8 cellular contexts compared by ENCODE assay signal in genomic region chr17:68455756-68456528, GRCh38. TPM values are rescaled to one million over a fixed set of nuclear protein-coding genes. Genes with fewer than 3 reads are reported as not detected.
A peak's percentile ranks its signal among the peaks of the same experiment; 100 is the strongest.
DNase-seq lines count a peak whose midpoint lies in the region; ATAC-seq and TF ChIP-seq lines count a peak whose summit lies in the region.

No MANE protein-coding gene starts in this region.

- peak overlapping the region; percentile 55 for H3K4me3 ChIP-seq in NB4 (ENCODE audit: low read depth, low read length)

- ATAC-seq in activated naive CD8-positive, alpha-beta T cell treated with anti-CD3 and anti-CD28 coated beads, Interleukin-2, amount 50 U/mL, for 24 hours: no peak
- no peak for ATAC-seq in stimulated activated naive B cell treated with anti-CD40 and anti-IgM and Interleukin-4, amounts not matched to agents 10 μg/mL and 1 μg/mL and 100 μg/mL, for 72 hours (replicated peaks)
- ATAC-seq in HG02571 (IDR thresholded peaks at IDR 0.05; ENCODE audit: unreplicated experiment): no peak
- no peak for ATAC-seq in GM19467 (IDR thresholded peaks at IDR 0.05; ENCODE audit: unreplicated experiment)
- no peak for ATAC-seq in HG03378 (IDR thresholded peaks at IDR 0.05; ENCODE audit: unreplicated experiment)

- H3K9me3 Mint-ChIP-seq in activated naive CD8-positive, alpha-beta T cell treated with anti-CD3 and anti-CD28 coated beads, Interleukin-2, amount 50 U/mL, for 24 hours: no peaks in the 10 kb centered on the region
- no peaks in the 10 kb centered on the region for H3K9me3 Mint-ChIP-seq in immature natural killer cell
- no peaks in the 10 kb centered on the region for H3K9me3 Mint-ChIP-seq in stimulated activated naive B cell treated with anti-CD40 and anti-IgM and Interleukin-4, amounts not matched to agents 10 μg/mL and 1 μg/mL and 100 μg/mL, for 72 hours

- TF ChIP-seq CTCF in NB4 (IDR thresholded peaks at IDR 0.05; ENCODE audit: low read depth, low read length): no peak

- H3K4me1 Mint-ChIP-seq in activated naive CD8-positive, alpha-beta T cell treated with anti-CD3 and anti-CD28 coated beads, Interleukin-2, amount 50 U/mL, for 24 hours: peaks cover 48% of the 10 kb centered on the region
- peaks cover 68 to 74% of the 10 kb centered on the region in 2 donors for H3K4me1 Mint-ChIP-seq in immature natural killer cell
- peaks cover 16 to 21% of the 10 kb centered on the region in 2 donors for H3K4me1 Mint-ChIP-seq in stimulated activated naive B cell treated with anti-CD40 and anti-IgM and Interleukin-4, amounts not matched to agents 10 μg/mL and 1 μg/mL and 100 μg/mL, for 72 hours

- no peak for TF ChIP-seq POLR2A in NB4 (IDR thresholded peaks at IDR 0.05; ENCODE audit: extremely low read depth, insufficient read length)

- H3K4me3 Mint-ChIP-seq in activated naive CD8-positive, alpha-beta T cell treated with anti-CD3 and anti-CD28 coated beads, Interleukin-2, amount 50 U/mL, for 24 hours: peak overlapping the region; percentile 79
- H3K4me3 Mint-ChIP-seq in immature natural killer cell: peak overlapping the region; percentile 87 to 93 (median 90)
- H3K4me3 Mint-ChIP-seq in stimulated activated naive B cell treated with anti-CD40 and anti-IgM and Interleukin-4, amounts not matched to agents 10 μg/mL and 1 μg/mL and 100 μg/mL, for 72 hours: peak overlapping the region; percentile 89 to 91

- DNase-seq in ELR (ENCODE audit: low read depth): peak; percentile 93
- peak; percentile 80 for DNase-seq in NB4 (ENCODE audit: low read depth)
- no peak for DNase-seq in activated naive CD8-positive, alpha-beta T cell treated with anti-CD3 and anti-CD28 coated beads, Interleukin-2, amount 50 U/mL, for 24 hours
- peak in 1 of 3 donors; percentile 34 for DNase-seq in immature natural killer cell
- DNase-seq in stimulated activated naive B cell treated with anti-CD40 and anti-IgM and Interleukin-4, amounts not matched to agents 10 μg/mL and 1 μg/mL and 100 μg/mL, for 72 hours: no peak

- no peak overlapping the region for H3K27ac Mint-ChIP-seq in activated naive CD8-positive, alpha-beta T cell treated with anti-CD3 and anti-CD28 coated beads, Interleukin-2, amount 50 U/mL, for 24 hours
- H3K27ac Mint-ChIP-seq in immature natural killer cell: peak overlapping the region; percentile 69 to 96 (median 92)
- no peak overlapping the region for H3K27ac Mint-ChIP-seq in stimulated activated naive B cell treated with anti-CD40 and anti-IgM and Interleukin-4, amounts not matched to agents 10 μg/mL and 1 μg/mL and 100 μg/mL, for 72 hours

- no peaks in the 10 kb centered on the region for H3K27me3 Mint-ChIP-seq in activated naive CD8-positive, alpha-beta T cell treated with anti-CD3 and anti-CD28 coated beads, Interleukin-2, amount 50 U/mL, for 24 hours
- peaks cover 6 to 17% (median 9%) of the 10 kb centered on the region in 3 donors for H3K27me3 Mint-ChIP-seq in immature natural killer cell (ENCODE audit: low read depth in 3 of 3)
- H3K27me3 Mint-ChIP-seq in stimulated activated naive B cell treated with anti-CD40 and anti-IgM and Interleukin-4, amounts not matched to agents 10 μg/mL and 1 μg/mL and 100 μg/mL, for 72 hours: no peaks in the 10 kb centered on the region

- H3K36me3 Mint-ChIP-seq in activated naive CD8-positive, alpha-beta T cell treated with anti-CD3 and anti-CD28 coated beads, Interleukin-2, amount 50 U/mL, for 24 hours (ENCODE audit: low read depth): no peaks in the 10 kb centered on the region
- H3K36me3 Mint-ChIP-seq in immature natural killer cell: peaks cover 5 to 14% (median 13%) of the 10 kb centered on the region in 3 donors
- H3K36me3 Mint-ChIP-seq in stimulated activated naive B cell treated with anti-CD40 and anti-IgM and Interleukin-4, amounts not matched to agents 10 μg/mL and 1 μg/mL and 100 μg/mL, for 72 hours: peaks cover 0 to 6% of the 10 kb centered on the region in 2 donors

RNA-seq across cellular contexts. Expression of gene WIPI1, which starts 1.4 kb away (rescaled TPM):
- polyA plus RNA-seq in immature natural killer cell: 10 to 100 TPM; 21.1 to 43.4 (median 30.0) TPM

RNA-seq across cellular contexts. Expression of gene PRKAR1A, which starts 56.3 kb away (rescaled TPM):
- polyA plus RNA-seq in immature natural killer cell: 100 to 1,000 TPM; 275 to 458 (median 320) TPM

Comparison
In these comparisons a context has a peak if more than half of its experiments do, and no peak if none do; other contexts are left out.
1. DNase-seq: peak in ELR (single experiment) and NB4 (single experiment); none in activated naive CD8-positive, alpha-beta T cell treated with anti-CD3 and anti-CD28 coated beads, Interleukin-2, amount 50 U/mL, for 24 hours (single experiment) and stimulated activated naive B cell treated with anti-CD40 and anti-IgM and Interleukin-4, amounts not matched to agents 10 μg/mL and 1 μg/mL and 100 μg/mL, for 72 hours (single experiment).
2. H3K27ac Mint-ChIP-seq: peak in immature natural killer cell (6 of 6); none in activated naive CD8-positive, alpha-beta T cell treated with anti-CD3 and anti-CD28 coated beads, Interleukin-2, amount 50 U/mL, for 24 hours (single experiment) and stimulated activated naive B cell treated with anti-CD40 and anti-IgM and Interleukin-4, amounts not matched to agents 10 μg/mL and 1 μg/mL and 100 μg/mL, for 72 hours (single experiment).
3. Peak in every context shown above with its lines, with median percentiles within 50 percentile points of each other: H3K4me3 Mint-ChIP-seq.